ENCODE assay signal across 1 cellular context in genomic region chr5:115542076-115542475, GRCh38.
TF ChIP-seq lines count a peak whose summit lies in the region.

No MANE protein-coding gene starts in this region.

TF ChIP-seq in HEK293, 187 proteins besides CTCF, POLR2A, EP300 and RAD21 (continued from another document):
- TF ChIP-seq, protein P1, sequence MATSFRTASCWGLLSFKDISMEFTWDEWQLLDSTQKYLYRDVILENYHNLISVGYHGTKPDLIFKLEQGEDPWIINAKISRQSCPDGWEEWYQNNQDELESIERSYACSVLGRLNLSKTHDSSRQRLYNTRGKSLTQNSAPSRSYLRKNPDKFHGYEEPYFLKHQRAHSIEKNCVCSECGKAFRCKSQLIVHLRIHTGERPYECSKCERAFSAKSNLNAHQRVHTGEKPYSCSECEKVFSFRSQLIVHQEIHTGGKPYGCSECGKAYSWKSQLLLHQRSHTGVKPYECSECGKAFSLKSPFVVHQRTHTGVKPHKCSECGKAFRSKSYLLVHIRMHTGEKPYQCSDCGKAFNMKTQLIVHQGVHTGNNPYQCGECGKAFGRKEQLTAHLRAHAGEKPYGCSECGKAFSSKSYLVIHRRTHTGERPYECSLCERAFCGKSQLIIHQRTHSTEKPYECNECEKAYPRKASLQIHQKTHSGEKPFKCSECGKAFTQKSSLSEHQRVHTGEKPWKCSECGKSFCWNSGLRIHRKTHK (tag by site-specific recombination; IDR thresholded peaks at IDR 0.05) = no peak
